ENCODE assay signal across 8 cellular contexts in genomic region chr17:42388381-42389134, GRCh38. TPM values are rescaled to one million over a fixed set of nuclear protein-coding genes. Genes with fewer than 3 reads are reported as not detected.
DNase-seq lines count a peak whose midpoint lies in the region; ATAC-seq and TF ChIP-seq lines count a peak whose summit lies in the region.

STAT3 (minus strand) TSS chr17:42388442; CDS start chr17:42348516, 39,926 bp downstream.

- H3K4me3 Mint-ChIP-seq in osteocyte (ENCODE audit: unreplicated experiment), result peak within 1 kb of the TSS; percentile 92

- no peak for TF ChIP-seq CTCF in osteocyte (IDR thresholded peaks at IDR 0.05)

- H3K4me1 ChIP-seq in thymus (ENCODE audit: control insufficient read depth, insufficient read depth, low read length), result peaks cover 9% of the 10 kb centered on the region

- H3K4me3 ChIP-seq in thymus (ENCODE audit: low read length), result peak within 1 kb of the TSS; percentile 86

- ATAC-seq in HG02678 (IDR thresholded peaks at IDR 0.05; ENCODE audit: unreplicated experiment), result peak; percentile 90

- H3K27me3 Mint-ChIP-seq in osteocyte (ENCODE audit: unreplicated experiment), result no peaks in the 10 kb centered on the region

- DNase-seq in NCI-H128 (lab: John Stamatoyannopoulos, UW; ENCODE audit: unreplicated experiment) (peak; percentile 99), SW 1271 (lab: John Stamatoyannopoulos, UW) (peak; percentile 98 to 99), head of caudate nucleus (peak; percentile 99 to 100 (median 100)), osteocyte (ENCODE audit: extremely low spot score, unreplicated experiment) (peak; percentile 100)
- peak; percentile 100 for DNase-seq in activated naive CD8-positive, alpha-beta T cell treated with anti-CD3 and anti-CD28 coated beads, Interleukin-2, amount 50 U/mL, for 16 hours (ENCODE audit: low read depth, low spot score)

- no peaks in the 10 kb centered on the region for H3K9me3 Mint-ChIP-seq in osteocyte (ENCODE audit: unreplicated experiment)

- WGBS in thymus, result under 1% methylated on average over 44 of the region's 44 CpGs

- peaks cover 2% of the 10 kb centered on the region for H3K36me3 Mint-ChIP-seq in osteocyte (ENCODE audit: unreplicated experiment)

- peak within 1 kb of the TSS; percentile 99 for H3K27ac ChIP-seq in thymus (ENCODE audit: low read depth)

- peak; percentile 84 for TF ChIP-seq POLR2A in GM10847 (IDR thresholded peaks at IDR 0.05; ENCODE audit: extremely low read depth, insufficient read length)

- H3K27ac Mint-ChIP-seq in osteocyte (ENCODE audit: unreplicated experiment), result peak within 1 kb of the TSS; percentile 99

- H3K36me3 ChIP-seq in thymus (ENCODE audit: control insufficient read depth, insufficient read depth), result no peaks in the 10 kb centered on the region

- intact Hi-C loops in head of caudate nucleus (cut with DNase I), result loop anchor here (2.0 to 5.0 kb wide), 2 partner anchors 61 to 70 kb away; partner anchors contain the start of gene ATP6V0A1

- H3K27me3 ChIP-seq in thymus (ENCODE audit: control insufficient read depth, insufficient read depth), result no peaks in the 10 kb centered on the region

- no peaks in the 10 kb centered on the region for H3K9me3 ChIP-seq in thymus (ENCODE audit: control insufficient read depth)

- H3K4me1 Mint-ChIP-seq in osteocyte (ENCODE audit: unreplicated experiment), result peaks cover 37% of the 10 kb centered on the region

RNA-seq across cellular contexts. Expression of gene STAT3, which starts in this region (rescaled TPM):
- 280 and 281 TPM in 2 replicates for total RNA-seq in osteocyte
- 57.6 TPM for polyA plus RNA-seq in thymus

Comparison
In these comparisons a context has a peak if more than half of its experiments do, and no peak if none do; other contexts are left out.
1. Peak in every context shown above with its lines: DNase-seq, ATAC-seq, H3K4me3 ChIP-seq and H3K27ac ChIP-seq.